8 cellular contexts compared by ENCODE assay signal in genomic region chr17:4950075-4950756, GRCh38. TPM values are rescaled to one million over a fixed set of nuclear protein-coding genes. Genes with fewer than 3 reads are reported as not detected.
DNase-seq lines count a peak whose midpoint lies in the region; ATAC-seq and TF ChIP-seq lines count a peak whose summit lies in the region.

No MANE protein-coding gene starts in this region.

- H3K4me3 ChIP-seq in BLaER1 treated with 17β-estradiol and CSF1 and Interleukin-3, amounts not matched to agents 10 nM and 100 nM: peak overlapping the region; percentile 56 to 100 (median 97)
- H3K4me3 ChIP-seq in body of pancreas (peak overlapping the region in 1 of 2 donors; percentile 61), kidney epithelial cell (ENCODE audit: low read depth, low read length) (peak overlapping the region; percentile 34)

- TF ChIP-seq CTCF in body of pancreas (IDR thresholded peaks at IDR 0.05) (no peak), kidney epithelial cell (IDR thresholded peaks at IDR 0.05; ENCODE audit: insufficient read depth, low read length, poor library complexity, severe bottlenecking) (no peak)

- no peaks in the 10 kb centered on the region for H3K27me3 ChIP-seq in BLaER1 treated with 17β-estradiol and CSF1 and Interleukin-3, amounts not matched to agents 10 nM and 100 nM
- no peaks in the 10 kb centered on the region for H3K27me3 ChIP-seq in body of pancreas
- H3K27me3 ChIP-seq in kidney epithelial cell (ENCODE audit: control insufficient read depth, insufficient read depth, low read length): no peaks in the 10 kb centered on the region

- TF ChIP-seq POLR2A in body of pancreas (IDR thresholded peaks at IDR 0.05): peak in 1 of 3 donors; percentile 44

- H3K9me3 ChIP-seq in BLaER1 treated with 17β-estradiol and CSF1 and Interleukin-3, amounts not matched to agents 10 nM and 100 nM (replicated peaks in 1 of 11): no peaks in the 10 kb centered on the region
- H3K9me3 ChIP-seq in body of pancreas: no peaks in the 10 kb centered on the region

- H3K27ac ChIP-seq in BLaER1 treated with 17β-estradiol and CSF1 and Interleukin-3, amounts not matched to agents 10 nM and 100 nM: peak overlapping the region; percentile 91 to 99 (median 98)
- peak overlapping the region; percentile 93 to 99 (median 96) for H3K27ac ChIP-seq in body of pancreas

- intact Hi-C loops in body of pancreas (cut with DNase I): no loop called here

- peaks cover 20 to 31% (median 29%) of the 10 kb centered on the region in 11 experiments for H4K20me1 ChIP-seq in BLaER1 treated with 17β-estradiol and CSF1 and Interleukin-3, amounts not matched to agents 10 nM and 100 nM

- ATAC-seq in GM21723 (IDR thresholded peaks at IDR 0.05; ENCODE audit: unreplicated experiment): peak; percentile 12
- peak; percentile 39 for ATAC-seq in body of pancreas
- ATAC-seq in stimulated activated effector memory CD8-positive, alpha-beta T cell treated with anti-CD3 and anti-CD28 coated beads, Interleukin-12 subunit alpha, Interleukin-12 subunit beta, amount 100 ng/mL, for 72 hours: peak; percentile 23
- ATAC-seq in HG03520 (IDR thresholded peaks at IDR 0.05; ENCODE audit: unreplicated experiment): no peak

- peak overlapping the region; percentile 85 to 100 (median 99) for H3K9ac ChIP-seq in BLaER1 treated with 17β-estradiol and CSF1 and Interleukin-3, amounts not matched to agents 10 nM and 100 nM

- WGBS in body of pancreas, 2 donors: 21 to 23% methylated on average over 19 to 38 of the region's 52 CpGs

- H3K36me3 ChIP-seq in BLaER1 treated with 17β-estradiol and CSF1 and Interleukin-3, amounts not matched to agents 10 nM and 100 nM: peaks cover 19 to 31% (median 25%) of the 10 kb centered on the region in 11 experiments
- H3K36me3 ChIP-seq in body of pancreas (replicated peaks in 1 of 2; ENCODE audit: insufficient read depth in 1 of 2, low read depth in 2 of 2) (no peaks in the 10 kb centered on the region), kidney epithelial cell (ENCODE audit: control insufficient read depth, insufficient read depth, low read length) (no peaks in the 10 kb centered on the region)

- peaks cover 42% of the 10 kb centered on the region for H3K4me1 Mint-ChIP-seq in stimulated activated effector memory CD8-positive, alpha-beta T cell treated with anti-CD3 and anti-CD28 coated beads, Interleukin-12 subunit alpha, Interleukin-12 subunit beta, amount 100 ng/mL, for 72 hours

- H3K4me1 ChIP-seq in BLaER1 treated with 17β-estradiol and CSF1 and Interleukin-3, amounts not matched to agents 10 nM and 100 nM: peaks cover 46 to 60% (median 56%) of the 10 kb centered on the region in 10 experiments
- peaks cover 28% of the 10 kb centered on the region for H3K4me1 ChIP-seq in body of pancreas

- H3K36me3 Mint-ChIP-seq in stimulated activated effector memory CD8-positive, alpha-beta T cell treated with anti-CD3 and anti-CD28 coated beads, Interleukin-12 subunit alpha, Interleukin-12 subunit beta, amount 100 ng/mL, for 72 hours: peaks cover 46% of the 10 kb centered on the region

- no peaks in the 10 kb centered on the region for H3K9me3 Mint-ChIP-seq in stimulated activated effector memory CD8-positive, alpha-beta T cell treated with anti-CD3 and anti-CD28 coated beads, Interleukin-12 subunit alpha, Interleukin-12 subunit beta, amount 100 ng/mL, for 72 hours

- peak overlapping the region; percentile 93 for H3K4me3 Mint-ChIP-seq in stimulated activated effector memory CD8-positive, alpha-beta T cell treated with anti-CD3 and anti-CD28 coated beads, Interleukin-12 subunit alpha, Interleukin-12 subunit beta, amount 100 ng/mL, for 72 hours

- peak overlapping the region; percentile 99 for H3K27ac Mint-ChIP-seq in stimulated activated effector memory CD8-positive, alpha-beta T cell treated with anti-CD3 and anti-CD28 coated beads, Interleukin-12 subunit alpha, Interleukin-12 subunit beta, amount 100 ng/mL, for 72 hours

- DNase-seq in OCI-M1 (lab: John Stamatoyannopoulos, UW) (peak; percentile 90), body of pancreas (peak; percentile 48 to 59 (median 56)), kidney epithelial cell (ENCODE audit: low read depth) (no peak), COR-L47 (lab: John Stamatoyannopoulos, UW) (no peak)
- DNase-seq in stimulated activated effector memory CD8-positive, alpha-beta T cell treated with anti-CD3 and anti-CD28 coated beads, Interleukin-12 subunit alpha, Interleukin-12 subunit beta, amount 100 ng/mL, for 72 hours (ENCODE audit: low spot score in 2 of 2): no peak

- peak overlapping the region; percentile 92 to 100 (median 98) for H3K4me2 ChIP-seq in BLaER1 treated with 17β-estradiol and CSF1 and Interleukin-3, amounts not matched to agents 10 nM and 100 nM

RNA-seq across cellular contexts. Expression of gene ENO3, which starts 0.7 kb away (rescaled TPM):
- total RNA-seq in body of pancreas (1 to 10 TPM; 3.3 to 3.6 TPM), kidney epithelial cell (3.5 and 5.8 TPM in 2 replicates)

RNA-seq across cellular contexts. Expression of gene PFN1, which starts 1.9 kb away (rescaled TPM):
- 100 to 1,000 TPM; 164 to 180 TPM for total RNA-seq in body of pancreas
- 1,484 and 2,015 TPM in 2 replicates for total RNA-seq in kidney epithelial cell

RNA-seq across cellular contexts. Expression of gene RNF167, which starts 10.1 kb away (rescaled TPM):
- total RNA-seq in body of pancreas: 10 to 100 TPM; 23.1 to 37.6 TPM
- 44.1 and 66.0 TPM in 2 replicates for total RNA-seq in kidney epithelial cell

RNA-seq across cellular contexts. Expression of gene SLC25A11, which starts 10.4 kb away (rescaled TPM):
- 10 to 100 TPM; 23.7 to 33.2 TPM for total RNA-seq in body of pancreas
- 37.2 and 44.7 TPM in 2 replicates for total RNA-seq in kidney epithelial cell

RNA-seq across cellular contexts. Expression of gene SPAG7, which starts 17.4 kb away (rescaled TPM):
- total RNA-seq in body of pancreas: 10 to 100 TPM; 26.2 to 29.0 TPM
- total RNA-seq in kidney epithelial cell: 74.6 and 88.7 TPM in 2 replicates

Comparison
In these comparisons a context has a peak if more than half of its experiments do, and no peak if none do; other contexts are left out.
1. DNase-seq: peak in OCI-M1 (single experiment) and body of pancreas (4 of 4); none in kidney epithelial cell (single experiment), stimulated activated effector memory CD8-positive, alpha-beta T cell treated with anti-CD3 and anti-CD28 coated beads, Interleukin-12 subunit alpha, Interleukin-12 subunit beta, amount 100 ng/mL, for 72 hours (0 of 2) and COR-L47 (single experiment).